Comparison of ENCODE assay signal across 8 cellular contexts in genomic region chr1:204409878-204410763, GRCh38. TPM values are rescaled to one million over a fixed set of nuclear protein-coding genes. Genes with fewer than 3 reads are reported as not detected.
DNase-seq lines count a peak whose midpoint lies in the region; ATAC-seq, FAIRE-seq and TF ChIP-seq lines count a peak whose summit lies in the region.

No MANE protein-coding gene starts in this region.

- no peak for FAIRE-seq in keratinocyte (lab: Jason Lieb, UNC)

- no peak for DNase-seq in activated CD4-positive, alpha-beta T cell treated with anti-CD3 and anti-CD28 coated beads, Interleukin-2, amount 10 ng/mL, durations not matched to agents 24 days and 14 days
- no peak for DNase-seq in activated CD4-positive, alpha-beta T cell treated with anti-CD3 and anti-CD28 coated beads for 48 hours
- DNase-seq in keratinocyte (ENCODE audit: low read depth, low spot score) (no peak), testis (no peak), GM19240 (ENCODE audit: insufficient read length, low spot score) (no peak), putamen (ENCODE audit: low spot score) (no peak)

- H3K9me3 Mint-ChIP-seq in activated CD4-positive, alpha-beta T cell treated with anti-CD3 and anti-CD28 coated beads, Interleukin-2, amount 10 ng/mL, durations not matched to agents 24 days and 14 days: no peaks in the 10 kb centered on the region
- H3K9me3 Mint-ChIP-seq in activated naive CD8-positive, alpha-beta T cell (ENCODE audit: low read depth): no peaks in the 10 kb centered on the region

- H4K20me1 ChIP-seq in keratinocyte (ENCODE audit: control insufficient read depth, extremely low read depth, insufficient read depth, low read length): peaks cover 27% of the 10 kb centered on the region

- H3K27ac ChIP-seq in keratinocyte (ENCODE audit: control insufficient read depth, insufficient read depth, low read length): peak overlapping the region; percentile 98
- peak overlapping the region; percentile 98 to 99 for H3K27ac ChIP-seq in testis

- peak overlapping the region; percentile 99 for H3K9ac ChIP-seq in keratinocyte (ENCODE audit: control insufficient read depth, extremely low read depth, insufficient read depth, low read length)

- peaks cover 50% of the 10 kb centered on the region for H3K36me3 Mint-ChIP-seq in activated CD4-positive, alpha-beta T cell treated with anti-CD3 and anti-CD28 coated beads, Interleukin-2, amount 10 ng/mL, durations not matched to agents 24 days and 14 days (ENCODE audit: low read depth)
- H3K36me3 Mint-ChIP-seq in activated naive CD8-positive, alpha-beta T cell: peaks cover 15% of the 10 kb centered on the region

- intact Hi-C loops in activated CD4-positive, alpha-beta T cell treated with anti-CD3 and anti-CD28 coated beads, Interleukin-2, amount 10 ng/mL, durations not matched to agents 24 days and 14 days (cut with micrococcal nuclease): loop anchor here (5.0 kb wide), 2 partner anchors 548 to 1337 kb away; partner anchors contain the start of gene SNRPE
- intact Hi-C loops in testis (cut with DNase I; ENCODE audit: low total_unique reads): no loop called here

- H3K9me3 ChIP-seq in keratinocyte (ENCODE audit: control insufficient read depth, low read depth, low read length) (no peaks in the 10 kb centered on the region), testis (no peaks in the 10 kb centered on the region)

- peaks cover 13% of the 10 kb centered on the region for H3K4me1 Mint-ChIP-seq in activated CD4-positive, alpha-beta T cell treated with anti-CD3 and anti-CD28 coated beads, Interleukin-2, amount 10 ng/mL, durations not matched to agents 24 days and 14 days
- H3K4me1 Mint-ChIP-seq in activated naive CD8-positive, alpha-beta T cell (ENCODE audit: low read depth): peaks cover 24% of the 10 kb centered on the region

- H3K79me2 ChIP-seq in keratinocyte (ENCODE audit: control insufficient read depth, insufficient read depth, low read length): peaks cover 65% of the 10 kb centered on the region

- H3K27me3 Mint-ChIP-seq in activated CD4-positive, alpha-beta T cell treated with anti-CD3 and anti-CD28 coated beads, Interleukin-2, amount 10 ng/mL, durations not matched to agents 24 days and 14 days: no peaks in the 10 kb centered on the region
- H3K27me3 Mint-ChIP-seq in activated naive CD8-positive, alpha-beta T cell: no peaks in the 10 kb centered on the region

- 1% methylated on average over 8 to 10 of the region's 10 CpGs for WGBS in testis, 2 donors

- peak overlapping the region; percentile 74 for H3K4me2 ChIP-seq in keratinocyte (ENCODE audit: control insufficient read depth, extremely low read depth, insufficient read depth, low read depth, low read length)

- H3K4me1 ChIP-seq in keratinocyte (ENCODE audit: control insufficient read depth, extremely low read depth, insufficient read depth, low read length) (peaks cover 11% of the 10 kb centered on the region), testis (no peaks in the 10 kb centered on the region)

- no peak for ATAC-seq in HG02588 (IDR thresholded peaks at IDR 0.05; ENCODE audit: unreplicated experiment)

- no peak overlapping the region for H2AFZ ChIP-seq in keratinocyte (ENCODE audit: control insufficient read depth, low read length)

- peak overlapping the region; percentile 97 for H3K4me3 Mint-ChIP-seq in activated CD4-positive, alpha-beta T cell treated with anti-CD3 and anti-CD28 coated beads, Interleukin-2, amount 10 ng/mL, durations not matched to agents 24 days and 14 days
- peak overlapping the region; percentile 98 for H3K4me3 Mint-ChIP-seq in activated naive CD8-positive, alpha-beta T cell

- H3K27me3 ChIP-seq in keratinocyte (ENCODE audit: control insufficient read depth, extremely low read depth, insufficient read depth, low read length) (no peaks in the 10 kb centered on the region), testis (no peaks in the 10 kb centered on the region)

- TF ChIP-seq POLR2A in testis (IDR thresholded peaks at IDR 0.05): no peak

- H3K36me3 ChIP-seq in keratinocyte (ENCODE audit: control insufficient read depth in 2 of 2, extremely low read depth in 1 of 2, insufficient read depth in 2 of 2, low read length in 2 of 2) (peaks cover 4 to 14% of the 10 kb centered on the region in 2 experiments), testis (ENCODE audit: low read depth, missing control alignments) (no peaks in the 10 kb centered on the region)

- H3K9me1 ChIP-seq in keratinocyte (ENCODE audit: control insufficient read depth, extremely low read depth, insufficient read depth, low read length): no peaks in the 10 kb centered on the region

- TF ChIP-seq CTCF in keratinocyte (optimal IDR thresholded peaks at IDR 0.05 in 1 of 3, IDR thresholded peaks at IDR 0.05 in 1 of 3, conservative IDR thresholded peaks at IDR 0.05 in 1 of 3; ENCODE audit: extremely low read depth in 1 of 3, insufficient read depth in 2 of 3, low read length in 3 of 3) (no peak), testis (IDR thresholded peaks at IDR 0.05) (no peak)

- dilution Hi-C loops in keratinocyte (cut with MboI; ENCODE audit: extremely low pct_ligation_motif_present, low sequenced_read_pairs): no loop called here

- H3K4me3 ChIP-seq in keratinocyte (ENCODE audit: control insufficient read depth in 2 of 3, extremely low read depth in 1 of 3, insufficient read depth in 2 of 3, low read depth in 1 of 3, low read length in 3 of 3) (peak overlapping the region; percentile 88 to 100 (median 89)), testis (peak overlapping the region; percentile 77 to 92)

- peak overlapping the region; percentile 99 for H3K27ac Mint-ChIP-seq in activated CD4-positive, alpha-beta T cell treated with anti-CD3 and anti-CD28 coated beads, Interleukin-2, amount 10 ng/mL, durations not matched to agents 24 days and 14 days
- H3K27ac Mint-ChIP-seq in activated naive CD8-positive, alpha-beta T cell: peak overlapping the region; percentile 98

RNA-seq across cellular contexts. Expression of gene PPP1R15B, which starts 1.5 kb away (rescaled TPM):
- total RNA-seq in activated CD4-positive, alpha-beta T cell treated with anti-CD3 and anti-CD28 coated beads, Interleukin-2, amount 10 ng/mL, durations not matched to agents 24 days and 14 days: 70.9 and 74.0 TPM in 2 replicates
- polyA plus RNA-seq in keratinocyte: 13.7 to 22.8 TPM (median 19.1 TPM) in 3 replicates
- 18.5 TPM for polyA plus RNA-seq in keratinocyte (2011; ENCODE audit: low read depth)
- 8.2 and 13.5 TPM in 2 replicates for polyA plus RNA-seq in keratinocyte (2011; cell fraction: cytosol; rRNA removed)
- polyA plus RNA-seq in keratinocyte (2011; cell fraction: nucleus; rRNA removed): 29.7 and 36.0 TPM in 2 replicates
- polyA plus RNA-seq in keratinocyte (2012; ENCODE audit: low replicate concordance): 15.0 and 20.0 TPM in 2 replicates
- 19.4 to 27.1 TPM (median 26.7 TPM) in 3 replicates for polyA minus RNA-seq in keratinocyte
- 23.6 TPM for polyA minus RNA-seq in keratinocyte (2011; cell fraction: cytosol; rRNA and poly(A)+ RNA removed)
- polyA minus RNA-seq in keratinocyte (2011; cell fraction: nucleus; rRNA and poly(A)+ RNA removed): 41.9 and 58.3 TPM in 2 replicates
- 10 to 100 TPM; 40.1 to 42.0 TPM for total RNA-seq in testis
- 22.5 TPM for polyA plus RNA-seq in testis (ENCODE audit: insufficient read depth, low read depth, low replicate concordance)

RNA-seq across cellular contexts. Expression of gene PLEKHA6, which starts 50.4 kb away (rescaled TPM):
- total RNA-seq in activated CD4-positive, alpha-beta T cell treated with anti-CD3 and anti-CD28 coated beads, Interleukin-2, amount 10 ng/mL, durations not matched to agents 24 days and 14 days: 0.07 and 0.47 TPM in 2 replicates
- 1.5 to 3.4 TPM (median 1.6 TPM) in 3 replicates for polyA plus RNA-seq in keratinocyte
- polyA plus RNA-seq in keratinocyte (2011; ENCODE audit: low read depth): 0.95 TPM
- 1.6 and 1.9 TPM in 2 replicates for polyA plus RNA-seq in keratinocyte (2011; cell fraction: cytosol; rRNA removed)
- 5.2 and 5.4 TPM in 2 replicates for polyA plus RNA-seq in keratinocyte (2011; cell fraction: nucleus; rRNA removed)
- 1.9 and 3.8 TPM in 2 replicates for polyA plus RNA-seq in keratinocyte (2012; ENCODE audit: low replicate concordance)
- polyA minus RNA-seq in keratinocyte: 1.4 to 6.6 TPM (median 1.9 TPM) in 3 replicates
- polyA minus RNA-seq in keratinocyte (2011; cell fraction: cytosol; rRNA and poly(A)+ RNA removed): 0.96 TPM
- polyA minus RNA-seq in keratinocyte (2011; cell fraction: nucleus; rRNA and poly(A)+ RNA removed): 3.3 and 4.1 TPM in 2 replicates
- 10 to 100 TPM in 1 of 2 donors, 1 to 10 TPM in 1; 5.9 to 14.7 TPM for total RNA-seq in testis
- polyA plus RNA-seq in testis (ENCODE audit: insufficient read depth, low read depth, low replicate concordance): 10.0 TPM
